ENCODE assay signal across 8 cellular contexts in the genomic region with DNA sequence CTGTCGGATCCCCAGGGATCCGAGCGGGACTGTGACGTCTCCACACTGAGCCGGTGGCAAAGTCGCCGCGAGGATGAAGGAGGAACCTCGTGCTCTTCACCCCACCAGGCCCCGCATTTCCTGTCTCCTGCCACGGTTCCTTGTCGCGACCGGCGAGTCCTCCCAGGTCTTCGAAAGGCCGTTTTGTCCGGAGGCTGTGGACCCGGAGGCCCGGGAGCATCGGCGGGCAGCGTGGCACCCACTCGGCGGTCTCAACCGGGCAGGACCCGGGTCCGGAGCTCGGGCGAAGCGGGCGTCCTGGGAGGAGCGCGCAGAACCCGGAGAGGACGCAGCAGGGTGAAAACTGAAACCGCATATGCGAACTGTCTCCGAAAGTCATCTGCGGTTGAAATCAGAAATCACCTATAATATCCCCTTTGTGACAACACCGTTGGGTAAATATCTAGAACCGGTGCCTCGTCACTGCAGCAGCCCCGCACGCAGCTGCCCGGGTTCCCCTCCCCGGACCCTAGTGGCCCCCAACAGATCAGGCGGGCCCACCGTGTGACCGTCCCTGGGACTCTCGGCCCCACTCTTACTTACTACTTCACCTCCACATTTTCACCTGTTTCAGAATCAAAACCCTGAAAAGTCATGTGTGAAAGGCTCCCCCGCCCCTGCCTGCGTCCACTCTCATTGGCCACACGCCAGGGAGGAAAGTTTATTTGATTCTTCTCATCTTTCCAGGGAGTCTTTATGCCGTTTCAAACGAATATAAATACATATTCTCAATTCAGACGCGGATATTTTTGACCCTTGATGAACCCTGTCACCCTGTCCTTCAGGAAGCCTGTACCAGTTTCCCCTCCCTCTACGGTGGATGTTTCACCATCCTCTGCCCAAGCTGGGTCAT. TPM values are rescaled to one million over a fixed set of nuclear protein-coding genes. Genes with fewer than 3 reads are reported as not detected.
DNase-seq lines count a peak whose midpoint lies in the region; ATAC-seq and TF ChIP-seq lines count a peak whose summit lies in the region.

No MANE protein-coding gene starts in this region.

- H3K27me3 Mint-ChIP-seq in CD4-positive, CD25-positive, alpha-beta regulatory T cell: peaks cover 84% of the 10 kb centered on the region

- H3K4me1 ChIP-seq in CD4-positive, CD25-positive, alpha-beta regulatory T cell (ENCODE audit: control insufficient read depth, insufficient read depth, low read length, poor library complexity, severe bottlenecking): peaks cover 39% of the 10 kb centered on the region
- peaks cover 20 to 40% (median 24%) of the 10 kb centered on the region in 3 donors for H3K4me1 ChIP-seq in esophagus squamous epithelium
- H3K4me1 ChIP-seq in prostate gland (replicated peaks): peaks cover 5% of the 10 kb centered on the region

- no peaks in the 10 kb centered on the region for H3K9me3 ChIP-seq in CD4-positive, CD25-positive, alpha-beta regulatory T cell (ENCODE audit: control insufficient read depth in 2 of 2, low read length in 2 of 2)
- H3K9me3 ChIP-seq in esophagus squamous epithelium: no peaks in the 10 kb centered on the region
- no peaks in the 10 kb centered on the region for H3K9me3 ChIP-seq in prostate gland

- peak overlapping the region; percentile 57 for H3K4me3 ChIP-seq in CD4-positive, CD25-positive, alpha-beta regulatory T cell (ENCODE audit: low read depth, low read length)
- H3K4me3 ChIP-seq in esophagus squamous epithelium (peak overlapping the region; percentile 28 to 66 (median 53)), prostate gland (peak overlapping the region; percentile 16 to 34)

- no peaks in the 10 kb centered on the region for H3K36me3 Mint-ChIP-seq in CD4-positive, CD25-positive, alpha-beta regulatory T cell

- TF ChIP-seq CTCF in esophagus squamous epithelium (IDR thresholded peaks at IDR 0.05) (no peak), prostate gland (IDR thresholded peaks at IDR 0.05) (no peak)

- peak overlapping the region in 1 of 3 donors; percentile 91 for H3K27ac Mint-ChIP-seq in CD4-positive, CD25-positive, alpha-beta regulatory T cell

- WGBS in esophagus squamous epithelium, 2 donors: 2 to 4% methylated on average over 22 to 30 of the region's 59 CpGs
- 1% methylated on average over 59 of the region's 59 CpGs for WGBS in prostate gland

- ATAC-seq in CD4-positive, CD25-positive, alpha-beta regulatory T cell (ENCODE audit: low read depth in 2 of 2): peak in 1 of 2 donors; percentile 5
- ATAC-seq in GM19372 (IDR thresholded peaks at IDR 0.05; ENCODE audit: low read depth, unreplicated experiment) (peak; percentile 66), HG03442 (IDR thresholded peaks at IDR 0.05; ENCODE audit: unreplicated experiment) (peak; percentile 77)

- intact Hi-C loops in esophagus squamous epithelium (cut with DNase I): loop anchor here (5.0 to 10.0 kb wide), 2 partner anchors 78 to 466 kb away; no protein-coding TSS in a partner anchor
- intact Hi-C loops in prostate gland (cut with DNase I): no loop called here

- H3K36me3 ChIP-seq in CD4-positive, CD25-positive, alpha-beta regulatory T cell (ENCODE audit: control insufficient read depth, insufficient read depth, low read length): no peaks in the 10 kb centered on the region
- no peaks in the 10 kb centered on the region for H3K36me3 ChIP-seq in esophagus squamous epithelium
- no peaks in the 10 kb centered on the region for H3K36me3 ChIP-seq in prostate gland

- peak overlapping the region; percentile 78 to 83 (median 82) for H3K4me3 Mint-ChIP-seq in CD4-positive, CD25-positive, alpha-beta regulatory T cell

- H3K27ac ChIP-seq in CD4-positive, CD25-positive, alpha-beta regulatory T cell (ENCODE audit: insufficient read depth, low read length, poor library complexity, severe bottlenecking): peak overlapping the region; percentile 14
- H3K27ac ChIP-seq in esophagus squamous epithelium (no peak overlapping the region), prostate gland (no peak overlapping the region)

- H3K9me3 Mint-ChIP-seq in CD4-positive, CD25-positive, alpha-beta regulatory T cell: peaks cover 0 to 3% (median 0%) of the 10 kb centered on the region in 7 donors

- DNase-seq in CD4-positive, CD25-positive, alpha-beta regulatory T cell: peak; percentile 46 to 71 (median 52)
- peak; percentile 39 to 42 for DNase-seq in activated CD4-positive, alpha-beta T cell treated with anti-CD3 and anti-CD28 coated beads for 4 hours
- DNase-seq in esophagus squamous epithelium (lab: John Stamatoyannopoulos, UW) (no peak), prostate gland (ENCODE audit: low spot score) (no peak), cortex of kidney (lab: John Stamatoyannopoulos, UW) (no peak), foreskin melanocyte (no peak)

- no peak for TF ChIP-seq POLR2A in esophagus squamous epithelium (IDR thresholded peaks at IDR 0.05)
- TF ChIP-seq POLR2A in prostate gland (IDR thresholded peaks at IDR 0.05): no peak

- peaks cover 48% of the 10 kb centered on the region for H3K27me3 ChIP-seq in CD4-positive, CD25-positive, alpha-beta regulatory T cell (ENCODE audit: control insufficient read depth, insufficient read depth, low read length)
- H3K27me3 ChIP-seq in esophagus squamous epithelium (peaks cover 8 to 92% (median 36%) of the 10 kb centered on the region in 4 donors), prostate gland (replicated peaks; ENCODE audit: insufficient read depth) (peaks cover 35% of the 10 kb centered on the region)

- H3K4me1 Mint-ChIP-seq in CD4-positive, CD25-positive, alpha-beta regulatory T cell: peaks cover 0 to 52% (median 20%) of the 10 kb centered on the region in 4 donors

RNA-seq across cellular contexts. Expression of a gene that starts 3.0 kb away (rescaled TPM):
- total RNA-seq in CD4-positive, CD25-positive, alpha-beta regulatory T cell: 9.7 TPM
- under 1 TPM in 1 of 4 donors, not detected in 3; 0.13 TPM for polyA plus RNA-seq in CD4-positive, CD25-positive, alpha-beta regulatory T cell
- total RNA-seq in esophagus squamous epithelium (10 to 100 TPM in 1 of 4 donors, 1 to 10 TPM in 3; 2.9 to 11.1 (median 4.6) TPM), prostate gland (under 1 TPM; 0.32 to 0.40 TPM)

RNA-seq across cellular contexts. Expression of a gene that starts 15.9 kb away (rescaled TPM):
- total RNA-seq in CD4-positive, CD25-positive, alpha-beta regulatory T cell: 0.76 TPM
- not detected for polyA plus RNA-seq in CD4-positive, CD25-positive, alpha-beta regulatory T cell
- total RNA-seq in esophagus squamous epithelium: 10 to 100 TPM in 3 of 4 donors, 1 to 10 TPM in 1; 9.0 to 26.8 (median 13.5) TPM
- 1 to 10 TPM in 1 of 2 donors, not detected in 1; 4.4 TPM for total RNA-seq in prostate gland

RNA-seq across cellular contexts. Expression of a gene that starts 24.9 kb away (rescaled TPM):
- total RNA-seq in CD4-positive, CD25-positive, alpha-beta regulatory T cell: 0.64 TPM
- polyA plus RNA-seq in CD4-positive, CD25-positive, alpha-beta regulatory T cell: not detected
- total RNA-seq in esophagus squamous epithelium (under 1 TPM in 2 of 4 donors, not detected in 2; 0.26 to 0.27 TPM), prostate gland (1 to 10 TPM in 1 of 2 donors, not detected in 1; 2.8 TPM)

RNA-seq across cellular contexts. Expression of a gene that starts 40.9 kb away (rescaled TPM):
- not detected for total RNA-seq in CD4-positive, CD25-positive, alpha-beta regulatory T cell
- not detected for polyA plus RNA-seq in CD4-positive, CD25-positive, alpha-beta regulatory T cell
- total RNA-seq in esophagus squamous epithelium: 10 to 100 TPM; 50.1 to 90.1 (median 67.9) TPM
- under 1 TPM; 0.23 to 0.77 TPM for total RNA-seq in prostate gland

Comparison
In these comparisons a context has a peak if more than half of its experiments do, and no peak if none do; other contexts are left out.
1. DNase-seq: peak in CD4-positive, CD25-positive, alpha-beta regulatory T cell (3 of 3) and activated CD4-positive, alpha-beta T cell treated with anti-CD3 and anti-CD28 coated beads for 4 hours (2 of 2); none in esophagus squamous epithelium (single experiment), prostate gland (single experiment), cortex of kidney (single experiment) and foreskin melanocyte (single experiment).
2. Peak in every context shown above with its lines, with median percentiles within 50 percentile points of each other: H3K4me3 ChIP-seq.